ENCODE assay signal across 31 cellular contexts in the genomic region with DNA sequence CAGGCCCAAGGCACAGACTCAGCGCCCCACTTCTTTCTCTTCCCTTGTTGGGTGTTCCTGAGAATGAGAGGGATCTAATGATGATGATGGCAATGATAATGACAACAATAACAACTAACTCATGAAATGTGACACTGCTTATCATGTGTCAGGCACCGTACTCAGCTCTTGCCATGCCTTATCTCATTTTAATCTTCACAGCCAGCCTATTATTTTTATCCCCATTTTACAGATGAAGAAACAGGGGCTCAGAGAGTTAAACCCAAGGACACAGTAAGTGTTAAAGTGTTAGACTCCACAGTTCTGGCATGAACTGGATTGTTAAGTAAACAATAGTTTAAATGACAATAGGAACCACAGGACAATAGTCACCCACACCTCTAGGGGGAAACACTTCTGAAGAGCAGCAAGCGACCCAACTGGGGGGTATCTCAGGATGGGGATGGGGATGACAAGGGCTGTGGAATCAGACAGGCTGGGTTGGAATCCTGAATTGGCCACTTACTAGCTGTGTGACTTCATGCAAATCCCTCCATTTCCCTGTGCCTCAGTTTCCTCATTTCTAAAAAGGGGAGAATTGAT. TPM values are rescaled to one million over a fixed set of nuclear protein-coding genes. Genes with fewer than 3 reads are reported as not detected.
"Had no signal": no experiment of that assay in that cellular context is flagged by ENCODE, and none has a peak within 500 bp of the region (broad histone marks: within the 10 kb centered on the region; RNA-seq: fewer than 3 reads in every experiment).

No MANE protein-coding gene starts in this region.

- H3K36me3 ChIP-seq: esophagus squamous epithelium, left lung, neutrophil, pancreas, right lobe of liver, suprapubic skin, transverse colon, upper lobe of right lung, uterus had no signal

- ATAC-seq: heart right ventricle; left cardiac atrium; left lung; mucosa of descending colon; natural killer cell treated with Interleukin-12 subunit alpha and Interleukin-12 subunit beta and Interleukin-15 and Interleukin-18, amount 100 ng/mL, for 72 hours; pancreas; right lobe of liver; stimulated activated naive CD8-positive, alpha-beta T cell treated with anti-CD3 and anti-CD28 coated beads, Interleukin-15, amount 100 ng/mL, for 72 hours; upper lobe of right lung had no signal

- H3K27me3 Mint-ChIP-seq: natural killer cell treated with Interleukin-12 subunit alpha and Interleukin-12 subunit beta and Interleukin-15 and Interleukin-18, amount 100 ng/mL, for 72 hours; stimulated activated naive CD8-positive, alpha-beta T cell treated with anti-CD3 and anti-CD28 coated beads, Interleukin-15, amount 100 ng/mL, for 72 hours had no signal

- H3K27ac ChIP-seq: esophagus squamous epithelium, heart right ventricle, left lung, neutrophil, pancreas, right lobe of liver, suprapubic skin, transverse colon, upper lobe of right lung, uterus had no signal

- H3K9me3 ChIP-seq: esophagus squamous epithelium, neutrophil, pancreas, right lobe of liver, suprapubic skin, transverse colon, upper lobe of right lung, uterus had no signal

- H3K4me1 ChIP-seq: esophagus squamous epithelium, left lung, pancreas, right lobe of liver, suprapubic skin, transverse colon, upper lobe of right lung, uterus had no signal

- H3K4me3 Mint-ChIP-seq: dendritic cell treated with granulocyte-macrophage colony-stimulating factor and Interleukin-4, amounts not matched to agents 40 ng/mL and 50 ng/mL, for 4 days; mesothelial cell of epicardium; naive B cell; natural killer cell treated with Interleukin-12 subunit alpha and Interleukin-12 subunit beta and Interleukin-15 and Interleukin-18, amount 100 ng/mL, for 72 hours; neural crest cell; stimulated activated naive CD8-positive, alpha-beta T cell treated with anti-CD3 and anti-CD28 coated beads, Interleukin-15, amount 100 ng/mL, for 72 hours had no signal

- H3K4me3 ChIP-seq: esophagus squamous epithelium, heart right ventricle, left lung, mucosa of descending colon, pancreas, right lobe of liver, smooth muscle cell, suprapubic skin, transverse colon, upper lobe of right lung, uterus had no signal

- H3K9me3 Mint-ChIP-seq: dendritic cell treated with granulocyte-macrophage colony-stimulating factor and Interleukin-4, amounts not matched to agents 40 ng/mL and 50 ng/mL, for 4 days; natural killer cell treated with Interleukin-12 subunit alpha and Interleukin-12 subunit beta and Interleukin-15 and Interleukin-18, amount 100 ng/mL, for 72 hours; neural crest cell; stimulated activated naive CD8-positive, alpha-beta T cell treated with anti-CD3 and anti-CD28 coated beads, Interleukin-15, amount 100 ng/mL, for 72 hours had no signal

- DNase-seq: effector memory CD4-positive, alpha-beta T cell; erythroblast; esophagus squamous epithelium; foreskin melanocyte; glutamatergic neuron; heart right ventricle; hippocampal formation; kidney; left cardiac atrium; left lung; mesenchymal stem cell; mucosa of descending colon; naive B cell; pancreas; right lobe of liver; stimulated activated CD4-positive, alpha-beta T cell treated with anti-CD3 and anti-CD28 coated beads, Interleukin-12 subunit alpha, Interleukin-12 subunit beta, amount 100 ng/mL, for 4 hours; stimulated activated CD4-positive, alpha-beta T cell treated with anti-CD3 and anti-CD28 coated beads, Interleukin-1b, Interleukin-23, amount 100 ng/mL, for 48 hours; stimulated activated CD4-positive, alpha-beta T cell treated with anti-CD3 and anti-CD28 coated beads, Interleukin-4, amount 100 ng/mL, for 1 hour; stimulated activated CD8-positive, alpha-beta memory T cell treated with anti-CD3 and anti-CD28 coated beads, Interleukin-4, amount 100 ng/mL, for 48 hours; stimulated activated naive CD4-positive, alpha-beta T cell; stimulated activated naive CD8-positive, alpha-beta T cell treated with anti-CD3 and anti-CD28 coated beads, Interleukin-15, amount 100 ng/mL, for 72 hours; transverse colon; upper lobe of right lung; uterus had no signal

- H3K36me3 Mint-ChIP-seq: natural killer cell treated with Interleukin-12 subunit alpha and Interleukin-12 subunit beta and Interleukin-15 and Interleukin-18, amount 100 ng/mL, for 72 hours had no signal

- H3K4me2 ChIP-seq: smooth muscle cell had no signal

- H3K27me3 ChIP-seq: esophagus squamous epithelium, heart right ventricle, left lung, pancreas, right lobe of liver, suprapubic skin, transverse colon, upper lobe of right lung, uterus had no signal

- H3K27ac Mint-ChIP-seq: dendritic cell treated with granulocyte-macrophage colony-stimulating factor and Interleukin-4, amounts not matched to agents 40 ng/mL and 50 ng/mL, for 4 days; mesothelial cell of epicardium; naive B cell; natural killer cell treated with Interleukin-12 subunit alpha and Interleukin-12 subunit beta and Interleukin-15 and Interleukin-18, amount 100 ng/mL, for 72 hours; stimulated activated naive CD8-positive, alpha-beta T cell treated with anti-CD3 and anti-CD28 coated beads, Interleukin-15, amount 100 ng/mL, for 72 hours had no signal

- H3K4me1 Mint-ChIP-seq: mesothelial cell of epicardium, naive B cell, neural crest cell had no signal

RNA-seq across cellular contexts. Expression of gene RSPH9, which starts 12.5 kb away (rescaled TPM):
- total RNA-seq: natural killer cell treated with Interleukin-12 subunit alpha and Interleukin-12 subunit beta and Interleukin-15 and Interleukin-18, amount 100 ng/mL, for 72 hours; right lobe of liver; transverse colon had no signal
